In genomic region chr19:966481-967088, GRCh38 we compare ENCODE assay signal across 1 cellular context.
TF ChIP-seq lines count a peak whose summit lies in the region.

No MANE protein-coding gene starts in this region.

TF ChIP-seq in K562, 482 proteins besides CTCF, POLR2A, EP300 and RAD21 (continued from another document and continues in another):
- TF ChIP-seq MYBL2 (IDR thresholded peaks at IDR 0.05; ENCODE audit: low read depth) (no peak), MYBL2 (CRISPR knock-in tag; IDR thresholded peaks at IDR 0.05; ENCODE audit: borderline replicate concordance) (no peak), BRD4 (IDR thresholded peaks at IDR 0.05) (no peak), HDAC2 (IDR thresholded peaks at IDR 0.05) (peak; percentile 26; the same call in 1 of the 2 replicates), DIDO1 (tag; IDR thresholded peaks at IDR 0.05; ENCODE audit: low read depth) (no peak), NR1H2 (CRISPR knock-in tag; IDR thresholded peaks at IDR 0.05) (no peak), MLLT1 (IDR thresholded peaks at IDR 0.05) (no peak), REST (CRISPR knock-in tag; IDR thresholded peaks at IDR 0.05; ENCODE audit: low read depth) (no peak), ZNF444 (CRISPR knock-in tag; IDR thresholded peaks at IDR 0.05) (no peak), L3MBTL2 (IDR thresholded peaks at IDR 0.05) (no peak), ZNF76 (CRISPR knock-in tag; IDR thresholded peaks at IDR 0.05; ENCODE audit: borderline replicate concordance) (no peak), RREB1 (CRISPR knock-in tag; IDR thresholded peaks at IDR 0.05) (no peak), DNMT1 (IDR thresholded peaks at IDR 0.05) (no peak), CHAMP1 (IDR thresholded peaks at IDR 0.05) (peak; percentile 93), EHMT2 (IDR thresholded peaks at IDR 0.05) (no peak), ZZZ3 (IDR thresholded peaks at IDR 0.05) (no peak), ZNF639 (CRISPR knock-in tag; conservative IDR thresholded peaks at IDR 0.05 in 1 of 2, IDR thresholded peaks at IDR 0.05 in 1 of 2) (no peak), YY1 (IDR thresholded peaks at IDR 0.05; ENCODE audit: borderline replicate concordance in 1 of 3, control insufficient read depth in 1 of 3, extremely low read depth in 1 of 3, insufficient read depth in 3 of 3, insufficient read length in 1 of 3, insufficient replicate concordance in 2 of 3, low read depth in 1 of 3, low read length in 2 of 3) (peak in 1 of 3 experiments; percentile 6), VEZF1 (CRISPR knock-in tag; IDR thresholded peaks at IDR 0.05) (no peak), CHCHD3 (CRISPR knock-in tag; IDR thresholded peaks at IDR 0.05) (no peak), CBX3 (IDR thresholded peaks at IDR 0.05; ENCODE audit: borderline replicate concordance in 1 of 2, low read length in 2 of 2) (peak in 1 of 2 experiments; percentile 71; a peak in 2 of 3 replicates), ZKSCAN1 (IDR thresholded peaks at IDR 0.05; ENCODE audit: low read depth, low read length) (peak; percentile 33; the same call in 1 of the 2 replicates), MBD2 (IDR thresholded peaks at IDR 0.05; ENCODE audit: borderline replicate concordance, low read depth) (no peak), NFATC3 (IDR thresholded peaks at IDR 0.05) (no peak), DDX20 (tag; IDR thresholded peaks at IDR 0.05; ENCODE audit: low read depth) (no peak), ZHX1 (conservative IDR thresholded peaks at IDR 0.05; ENCODE audit: low read length) (no peak), ZNF592 (IDR thresholded peaks at IDR 0.05) (no peak), KDM1A (IDR thresholded peaks at IDR 0.05) (peak; percentile 56 to 78), KDM2B (CRISPR knock-in tag; IDR thresholded peaks at IDR 0.05) (no peak), RCOR1 (IDR thresholded peaks at IDR 0.05; ENCODE audit: borderline replicate concordance in 1 of 2, low read depth in 2 of 2, low read length in 2 of 2) (0 out of 4 replicates have a peak, but pooled peaks of 1 of the 2 experiments have one; percentile 13)
